12 cellular contexts compared by ENCODE assay signal in genomic region chr2:223560704-223561435, GRCh38. TPM values are rescaled to one million over a fixed set of nuclear protein-coding genes. Genes with fewer than 3 reads are reported as not detected.
DNase-seq lines count a peak whose midpoint lies in the region; ATAC-seq and TF ChIP-seq lines count a peak whose summit lies in the region.
"Had no signal": no experiment of that assay in that cellular context is flagged by ENCODE, and none has a peak within 500 bp of the region (broad histone marks: within the 10 kb centered on the region; RNA-seq: fewer than 3 reads in every experiment).

No MANE protein-coding gene starts in this region.

- TF ChIP-seq CTCF in RWPE2 (IDR thresholded peaks at IDR 0.05; ENCODE audit: poor library complexity, severe bottlenecking), result no peak

- 0 out of 3 replicates have a peak, but pooled peaks have one; percentile 31 for ATAC-seq in RWPE2 (ENCODE audit: low read depth)

- H3K27ac ChIP-seq in RWPE2 (ENCODE audit: poor library complexity, severe bottlenecking), result peak overlapping the region; percentile 1
- H3K27ac ChIP-seq: BLaER1, spleen had no signal

- no peaks in the 10 kb centered on the region for H3K9me3 ChIP-seq in RWPE2 (ENCODE audit: severe bottlenecking)
- H3K9me3 ChIP-seq: BLaER1, spleen had no signal

- DNase-seq in DMS153 treated with DMSO at 0.1 percent for 48 hours (lab: John Stamatoyannopoulos, UW; ENCODE audit: unreplicated experiment) (peak; percentile 96), NCI-H1417 (lab: John Stamatoyannopoulos, UW) (peak; percentile 27 to 95 (median 78)), RWPE2 (ENCODE audit: low spot score) (no peak), islet precursor cell (peak; percentile 76), globus pallidus (ENCODE audit: low spot score) (no peak), mesenteric fat pad (ENCODE audit: low spot score) (no peak), medulla oblongata (ENCODE audit: extremely low spot score) (no peak)
- DNase-seq in activated naive CD4-positive, alpha-beta T cell treated with anti-CD3 and anti-CD28 coated beads, Interleukin-2, amount 50 U/mL, for 16 hours, result no peak
- DNase-seq: naive B cell, spleen had no signal

- H3K27me3 ChIP-seq in RWPE2 (ENCODE audit: insufficient read depth, poor library complexity, severe bottlenecking), result no peaks in the 10 kb centered on the region
- H3K27me3 ChIP-seq: BLaER1 had no signal

- H3K36me3 ChIP-seq in RWPE2 (ENCODE audit: low read depth), result no peaks in the 10 kb centered on the region
- H3K36me3 ChIP-seq: BLaER1, spleen had no signal

- H3K4me3 ChIP-seq in RWPE2 (ENCODE audit: severe bottlenecking), result no peak overlapping the region
- H3K4me3 ChIP-seq: BLaER1, spleen had no signal

- peaks cover 41% of the 10 kb centered on the region for H3K4me1 ChIP-seq in RWPE2 (ENCODE audit: insufficient read depth, poor library complexity, severe bottlenecking)
- H3K4me1 ChIP-seq: BLaER1, spleen had no signal

RNA-seq across cellular contexts. Expression of gene SCG2, which starts 41.3 kb away (rescaled TPM):
- 0.19 TPM for total RNA-seq in mesenteric fat pad
- total RNA-seq: activated CD8-positive, alpha-beta memory T cell treated with anti-CD3 and anti-CD28 coated beads for 36 hours had no signal

Comparison
In these comparisons a context has a peak if more than half of its experiments do, and no peak if none do; other contexts are left out.
1. DNase-seq: peak in DMS153 treated with DMSO at 0.1 percent for 48 hours (single experiment), NCI-H1417 (3 of 3) and islet precursor cell (single experiment); none in RWPE2 (single experiment), globus pallidus (single experiment), activated naive CD4-positive, alpha-beta T cell treated with anti-CD3 and anti-CD28 coated beads, Interleukin-2, amount 50 U/mL, for 16 hours (single experiment), mesenteric fat pad (single experiment) and medulla oblongata (single experiment).